Comparison of ENCODE assay signal across 8 cellular contexts in the genomic region with DNA sequence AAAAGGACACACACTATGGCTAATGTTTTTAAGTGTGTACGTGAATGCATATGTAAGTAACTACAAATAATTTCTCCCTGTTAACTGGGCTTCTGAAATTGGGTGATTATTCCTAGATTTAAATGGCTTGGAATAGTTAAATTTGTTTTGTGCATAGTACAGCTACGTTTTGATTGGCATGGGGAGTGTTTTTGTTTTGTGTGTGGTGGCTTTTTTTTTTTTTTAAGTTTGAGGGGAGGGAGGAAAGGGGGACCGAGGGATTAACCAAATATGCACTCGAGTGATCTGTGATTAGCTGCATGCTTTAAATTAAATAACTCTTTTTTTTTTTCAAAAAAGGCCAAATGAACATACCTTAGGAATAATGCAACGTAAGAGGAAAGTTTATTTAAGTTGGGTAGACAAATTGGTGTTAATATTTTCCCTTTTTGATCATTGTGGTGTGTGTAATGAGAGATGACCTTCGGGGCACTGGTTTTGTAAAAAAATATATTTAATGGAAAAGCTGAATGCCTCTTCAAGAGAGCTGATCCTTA. TPM values are rescaled to one million over a fixed set of nuclear protein-coding genes. Genes with fewer than 3 reads are reported as not detected.
DNase-seq lines count a peak whose midpoint lies in the region; ATAC-seq, FAIRE-seq and TF ChIP-seq lines count a peak whose summit lies in the region.

No MANE protein-coding gene starts in this region.

- peak overlapping the region; percentile 90 for H3K9ac ChIP-seq in HUES6 (ENCODE audit: low read length)
- peak overlapping the region; percentile 87 for H3K9ac ChIP-seq in mucosa of stomach (ENCODE audit: low read length)

- ATAC-seq in A549 (no peak), GM18519 (IDR thresholded peaks at IDR 0.05; ENCODE audit: low FRiP score, unreplicated experiment) (no peak)

- 2% methylated on average over 6 of the region's 6 CpGs for WGBS in A549 (ENCODE audit: missing lambda C conversion rate)

- no peak for TF ChIP-seq EP300 in A549 (IDR thresholded peaks at IDR 0.05)

- no peak for TF ChIP-seq CTCF in A549 (IDR thresholded peaks at IDR 0.05)
- no peak for TF ChIP-seq CTCF in breast epithelium (IDR thresholded peaks at IDR 0.05)

- CTCF ChIA-PET in A549 (lab: Yijun Ruan, JAX), result interaction anchor here (0.6 kb wide), 1 partner anchor 996 kb away, joined by 5 read pairs; no protein-coding TSS in a partner anchor

- H3K4me2 ChIP-seq in A549, result peak overlapping the region; percentile 93

- H3K27me3 ChIP-seq in HUES6 (ENCODE audit: control insufficient read depth, insufficient read depth, low read length) (no peaks in the 10 kb centered on the region), breast epithelium (no peaks in the 10 kb centered on the region), mucosa of stomach (ENCODE audit: control insufficient read depth, insufficient read depth, low read length) (no peaks in the 10 kb centered on the region)

- DNase-seq in A549 (ENCODE audit: low read depth in 1 of 2, low spot score in 1 of 2) (no peak), breast epithelium (ENCODE audit: low spot score in 2 of 2) (no peak), NCI-H2029 treated with DMSO at 0.1 percent for 48 hours (lab: John Stamatoyannopoulos, UW) (no peak), COR-L47 (lab: John Stamatoyannopoulos, UW) (no peak)
- DNase-seq in effector CD4-positive, alpha-beta T cell, result no peak

- no peaks in the 10 kb centered on the region for H3K9me3 ChIP-seq in A549
- H3K9me3 ChIP-seq in HUES6 (ENCODE audit: control insufficient read depth, insufficient read depth, low read depth, low read length), result no peaks in the 10 kb centered on the region
- no peaks in the 10 kb centered on the region for H3K9me3 ChIP-seq in breast epithelium
- no peaks in the 10 kb centered on the region for H3K9me3 ChIP-seq in mucosa of stomach (ENCODE audit: control insufficient read depth, low read length)

- H3K4me3 ChIP-seq in A549 (peak overlapping the region; percentile 89), HUES6 (ENCODE audit: low read depth, low read length) (peak overlapping the region; percentile 89), breast epithelium (peak overlapping the region; percentile 77 to 95 (median 92)), mucosa of stomach (ENCODE audit: low read length) (peak overlapping the region; percentile 54)

- peak overlapping the region; percentile 99 to 100 for H3K27ac ChIP-seq in A549
- peak overlapping the region; percentile 93 for H3K27ac ChIP-seq in HUES6 (ENCODE audit: low read depth, low read length)
- peak overlapping the region; percentile 93 to 99 for H3K27ac ChIP-seq in breast epithelium

- TF ChIP-seq RAD21 in A549 (conservative IDR thresholded peaks at IDR 0.05 in 1 of 2, IDR thresholded peaks at IDR 0.05 in 1 of 2), result no peak

- no peak for FAIRE-seq in A549 (lab: Jason Lieb, UNC)

- H3K36me3 ChIP-seq in HUES6 (ENCODE audit: control insufficient read depth, insufficient read depth, low read length) (peaks cover 13% of the 10 kb centered on the region), breast epithelium (no peaks in the 10 kb centered on the region), mucosa of stomach (ENCODE audit: control insufficient read depth, insufficient read depth, low read length) (no peaks in the 10 kb centered on the region)

- peaks cover 9% of the 10 kb centered on the region; the same call in 2 of the 3 replicates for H3K4me1 ChIP-seq in A549
- H3K4me1 ChIP-seq in HUES6 (ENCODE audit: control insufficient read depth, insufficient read depth, low read length), result peaks cover 44% of the 10 kb centered on the region
- H3K4me1 ChIP-seq in breast epithelium, result peaks cover 0 to 3% of the 10 kb centered on the region in 2 donors
- peaks cover 12% of the 10 kb centered on the region for H3K4me1 ChIP-seq in mucosa of stomach (ENCODE audit: control insufficient read depth, insufficient read depth, low read length)

- TF ChIP-seq POLR2A in A549 (IDR thresholded peaks at IDR 0.05; ENCODE audit: low read length) (no peak), breast epithelium (IDR thresholded peaks at IDR 0.05) (no peak)

- POLR2A ChIA-PET in A549 (lab: Yijun Ruan, JAX), result interaction anchor here (0.6 kb wide), 1 partner anchor 25 kb away, joined by 4 read pairs; no protein-coding TSS in a partner anchor

- intact Hi-C loops in breast epithelium (cut with DNase I; ENCODE audit: low total_unique reads), result no loop called here

TF ChIP-seq in A549, 52 proteins besides CTCF, POLR2A, EP300 and RAD21:
- TF ChIP-seq HOXB13 (CRISPR knock-in tag; IDR thresholded peaks at IDR 0.05; ENCODE audit: low read depth) (no peak), MYC (IDR thresholded peaks at IDR 0.05; ENCODE audit: borderline replicate concordance, low read length) (no peak), POLR2AphosphoS2 (conservative IDR thresholded peaks at IDR 0.05; ENCODE audit: low read length) (no peak), RCOR1 (IDR thresholded peaks at IDR 0.05; ENCODE audit: low read depth, low read length) (no peak), SREBF2 (IDR thresholded peaks at IDR 0.05) (no peak), ZNF302 (CRISPR knock-in tag; IDR thresholded peaks at IDR 0.05) (no peak), RNF2 (IDR thresholded peaks at IDR 0.05; ENCODE audit: borderline replicate concordance, low read depth) (no peak), CHD4 (IDR thresholded peaks at IDR 0.05; ENCODE audit: borderline replicate concordance) (no peak), MAZ (IDR thresholded peaks at IDR 0.05; ENCODE audit: borderline replicate concordance, low read depth, low read length) (no peak), HOXA7 (CRISPR knock-in tag; IDR thresholded peaks at IDR 0.05) (no peak), CBX8 (IDR thresholded peaks at IDR 0.05) (no peak), KDM5A (IDR thresholded peaks at IDR 0.05) (no peak), ZC3H11A (IDR thresholded peaks at IDR 0.05) (no peak), HOXB5 (CRISPR knock-in tag; IDR thresholded peaks at IDR 0.05) (no peak), EHF (CRISPR knock-in tag; IDR thresholded peaks at IDR 0.05) (no peak), NR3C1 (IDR thresholded peaks at IDR 0.05) (no peak), EHMT2 (IDR thresholded peaks at IDR 0.05; ENCODE audit: low read depth) (no peak), FOXS1 (CRISPR knock-in tag; IDR thresholded peaks at IDR 0.05) (no peak)
- TF ChIP-seq, protein P1, sequence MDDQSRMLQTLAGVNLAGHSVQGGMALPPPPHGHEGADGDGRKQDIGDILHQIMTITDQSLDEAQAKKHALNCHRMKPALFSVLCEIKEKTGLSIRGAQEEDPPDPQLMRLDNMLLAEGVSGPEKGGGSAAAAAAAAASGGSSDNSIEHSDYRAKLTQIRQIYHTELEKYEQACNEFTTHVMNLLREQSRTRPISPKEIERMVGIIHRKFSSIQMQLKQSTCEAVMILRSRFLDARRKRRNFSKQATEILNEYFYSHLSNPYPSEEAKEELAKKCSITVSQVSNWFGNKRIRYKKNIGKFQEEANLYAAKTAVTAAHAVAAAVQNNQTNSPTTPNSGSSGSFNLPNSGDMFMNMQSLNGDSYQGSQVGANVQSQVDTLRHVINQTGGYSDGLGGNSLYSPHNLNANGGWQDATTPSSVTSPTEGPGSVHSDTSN (IDR thresholded peaks at IDR 0.05), result no peak
- TF ChIP-seq, protein P2, sequence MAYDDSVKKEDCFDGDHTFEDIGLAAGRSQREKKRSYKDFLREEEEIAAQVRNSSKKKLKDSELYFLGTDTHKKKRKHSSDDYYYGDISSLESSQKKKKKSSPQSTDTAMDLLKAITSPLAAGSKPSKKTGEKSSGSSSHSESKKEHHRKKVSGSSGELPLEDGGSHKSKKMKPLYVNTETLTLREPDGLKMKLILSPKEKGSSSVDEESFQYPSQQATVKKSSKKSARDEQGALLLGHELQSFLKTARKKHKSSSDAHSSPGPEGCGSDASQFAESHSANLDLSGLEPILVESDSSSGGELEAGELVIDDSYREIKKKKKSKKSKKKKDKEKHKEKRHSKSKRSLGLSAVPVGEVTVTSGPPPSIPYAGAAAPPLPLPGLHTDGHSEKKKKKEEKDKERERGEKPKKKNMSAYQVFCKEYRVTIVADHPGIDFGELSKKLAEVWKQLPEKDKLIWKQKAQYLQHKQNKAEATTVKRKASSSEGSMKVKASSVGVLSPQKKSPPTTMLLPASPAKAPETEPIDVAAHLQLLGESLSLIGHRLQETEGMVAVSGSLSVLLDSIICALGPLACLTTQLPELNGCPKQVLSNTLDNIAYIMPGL (CRISPR knock-in tag; IDR thresholded peaks at IDR 0.05; ENCODE audit: borderline replicate concordance), result no peak

RNA-seq across cellular contexts. Expression of a gene that starts 1.4 kb away (rescaled TPM):
- 8.3 and 10.0 TPM in 2 replicates for polyA plus RNA-seq in A549 (2011; rRNA removed)
- 4.1 and 4.4 TPM in 2 replicates for polyA plus RNA-seq in A549 (2012; cell fraction: cytosol; rRNA removed)
- 5.8 and 6.1 TPM in 2 replicates for polyA plus RNA-seq in A549 (2012; cell fraction: nucleus; rRNA removed)
- 6.7 to 7.8 TPM (median 7.3 TPM) in 3 replicates for polyA plus RNA-seq in A549 (2017; fragmentation: RNase III; extraction: RNeasy Plus Mini Kit Qiagen cat#74134 plus additional on column Dnase treatment)
- polyA minus RNA-seq in A549 (2011; rRNA and poly(A)+ RNA removed), result 11.8 and 13.0 TPM in 2 replicates
- 10 to 100 TPM; 10.5 to 13.9 (median 11.5) TPM for total RNA-seq in breast epithelium
